ENCODE assay signal across 15 cellular contexts in the genomic region with DNA sequence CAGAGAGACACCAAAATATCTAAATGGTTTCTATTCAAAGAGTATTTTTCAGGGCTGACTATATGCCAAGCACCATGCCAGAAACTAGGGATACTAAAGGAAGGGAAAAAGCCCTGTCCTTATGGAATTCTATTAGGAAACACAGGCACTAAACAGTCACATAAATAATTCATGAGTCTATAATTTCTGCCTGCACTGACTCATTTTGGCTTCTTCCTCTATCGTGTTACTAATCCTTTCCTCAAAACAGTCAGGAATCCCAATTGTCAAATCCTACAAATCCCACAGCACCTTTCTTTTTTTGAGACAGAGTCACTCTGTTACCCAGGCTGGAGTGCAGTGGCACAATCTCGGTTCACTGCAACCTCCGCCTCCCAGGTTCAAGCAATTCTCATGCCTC. TPM values are rescaled to one million over a fixed set of nuclear protein-coding genes. Genes with fewer than 3 reads are reported as not detected.
DNase-seq lines count a peak whose midpoint lies in the region; ATAC-seq, FAIRE-seq and TF ChIP-seq lines count a peak whose summit lies in the region.
"Had no signal": no experiment of that assay in that cellular context is flagged by ENCODE, and none has a peak within 500 bp of the region (broad histone marks: within the 10 kb centered on the region; RNA-seq: fewer than 3 reads in every experiment).

No MANE protein-coding gene starts in this region.

- H3K27ac ChIP-seq in lower lobe of right lung (no peak overlapping the region), right atrium auricular region (no peak overlapping the region)
- H3K27ac ChIP-seq: SJCRH30 had no signal

- intact Hi-C loops in lower lobe of right lung (cut with DNase I), result no loop called here

- H3K9me3 ChIP-seq in lower lobe of right lung (no peaks in the 10 kb centered on the region), right atrium auricular region (no peaks in the 10 kb centered on the region)
- H3K9me3 ChIP-seq: SJCRH30 had no signal

- H3K4me1 ChIP-seq in lower lobe of right lung, result peaks cover 9% of the 10 kb centered on the region
- peaks cover 0 to 9% of the 10 kb centered on the region in 2 donors for H3K4me1 ChIP-seq in right atrium auricular region

- H3K36me3 ChIP-seq in bronchial epithelial cell (ENCODE audit: control insufficient read depth, insufficient read depth, low read length), result no peaks in the 10 kb centered on the region
- no peaks in the 10 kb centered on the region for H3K36me3 ChIP-seq in lower lobe of right lung
- no peaks in the 10 kb centered on the region for H3K36me3 ChIP-seq in right atrium auricular region

- no peak overlapping the region for H3K4me3 ChIP-seq in bronchial epithelial cell (ENCODE audit: low read depth, low read length)
- no peak overlapping the region for H3K4me3 ChIP-seq in lower lobe of right lung
- no peak overlapping the region for H3K4me3 ChIP-seq in right atrium auricular region
- H3K4me3 ChIP-seq: SJCRH30 had no signal

- FAIRE-seq in bronchial epithelial cell (lab: Jason Lieb, UNC), result no peak
- FAIRE-seq: HTR-8/SVneo had no signal

- peak; percentile 9 for DNase-seq in Daoy (ENCODE audit: low read depth)
- DNase-seq in LHCN-M2 (ENCODE audit: low read depth), result peak; percentile 55
- peak; percentile 85 for DNase-seq in bronchial epithelial cell (ENCODE audit: low read depth)
- peak; percentile 47 to 58 for DNase-seq in lung microvascular endothelial cell (ENCODE audit: low read depth in 2 of 2)
- DNase-seq in lower lobe of right lung, result no peak
- DNase-seq in GM20000 (ENCODE audit: low spot score), result no peak
- DNase-seq in right atrium auricular region (ENCODE audit: low spot score), result no peak
- DNase-seq: activated naive CD8-positive, alpha-beta T cell treated with anti-CD3 and anti-CD28 coated beads, Interleukin-2, amount 50 U/mL, for 24 hours; effector memory CD8-positive, alpha-beta T cell; NCI-H1092 treated with DMSO at 0.1 percent for 48 hours; NCI-H510A treated with DMSO at 0.1 percent for 48 hours; stimulated activated CD4-positive, alpha-beta T cell treated with anti-CD3 and anti-CD28 coated beads, Interleukin-2, amount 100 ng/mL, for 48 hours had no signal

- TF ChIP-seq CTCF in bronchial epithelial cell (IDR thresholded peaks at IDR 0.05; ENCODE audit: insufficient read depth, low read length, severe bottlenecking) (no peak), lower lobe of right lung (IDR thresholded peaks at IDR 0.05) (no peak), GM20000 (IDR thresholded peaks at IDR 0.05; ENCODE audit: extremely low read depth, missing control alignments) (no peak), right atrium auricular region (IDR thresholded peaks at IDR 0.05) (no peak)

- no peaks in the 10 kb centered on the region for H3K27me3 ChIP-seq in bronchial epithelial cell (ENCODE audit: control insufficient read depth, insufficient read depth, low read length)
- H3K27me3 ChIP-seq in lower lobe of right lung (ENCODE audit: low read depth), result no peaks in the 10 kb centered on the region
- H3K27me3 ChIP-seq in right atrium auricular region, result no peaks in the 10 kb centered on the region
- H3K27me3 ChIP-seq: SJCRH30 had no signal

- ATAC-seq in GM18517 (IDR thresholded peaks at IDR 0.05; ENCODE audit: unreplicated experiment), result no peak
- no peak for ATAC-seq in lower lobe of right lung
- ATAC-seq: activated naive CD8-positive, alpha-beta T cell treated with anti-CD3 and anti-CD28 coated beads, Interleukin-2, amount 50 U/mL, for 24 hours; effector memory CD8-positive, alpha-beta T cell had no signal

RNA-seq across cellular contexts. Expression of a gene that starts 29.2 kb away (rescaled TPM):
- total RNA-seq in Daoy (2014; rRNA removed; shearing (Covaris generic)), result 18.5 and 21.4 TPM in 2 replicates
- total RNA-seq in LHCN-M2 (2014; rRNA removed) (25.6 and 26.0 TPM in 2 replicates), bronchial epithelial cell (14.7 and 16.8 TPM in 2 replicates), lung microvascular endothelial cell (16.3 and 16.7 TPM in 2 replicates), lower lobe of right lung (17.1 TPM), right atrium auricular region (10 to 100 TPM in 1 of 2 donors, 1 to 10 TPM in 1; 9.7 to 10.6 TPM)
- polyA plus RNA-seq in LHCN-M2 (2012), result 3.3 TPM

Comparison
In these comparisons a context has a peak if more than half of its experiments do, and no peak if none do; other contexts are left out.
1. DNase-seq: peak in Daoy (single experiment), LHCN-M2 (single experiment), bronchial epithelial cell (single experiment) and lung microvascular endothelial cell (2 of 2); none in lower lobe of right lung (single experiment), GM20000 (single experiment) and right atrium auricular region (single experiment).